Comparison of ENCODE assay signal across 9 cellular contexts in genomic region chr1:153288634-153289275, GRCh38. TPM values are rescaled to one million over a fixed set of nuclear protein-coding genes. Genes with fewer than 3 reads are reported as not detected.
DNase-seq lines count a peak whose midpoint lies in the region; ATAC-seq, FAIRE-seq and TF ChIP-seq lines count a peak whose summit lies in the region.
"Had no signal": no experiment of that assay in that cellular context is flagged by ENCODE, and none has a peak within 500 bp of the region (broad histone marks: within the 10 kb centered on the region; RNA-seq: fewer than 3 reads in every experiment).

No MANE protein-coding gene starts in this region.

- no peaks in the 10 kb centered on the region for H3K9me3 Mint-ChIP-seq in WTC11

- ATAC-seq in WTC11, result peak; percentile 97
- peak; percentile 94 for ATAC-seq in HepG2
- no peak for ATAC-seq in HG03469 (IDR thresholded peaks at IDR 0.05; ENCODE audit: unreplicated experiment)

- TF ChIP-seq CTCF in WTC11 (IDR thresholded peaks at IDR 0.05), result peak; percentile 81
- TF ChIP-seq CTCF in HepG2 (CRISPR knock-in tag; IDR thresholded peaks at IDR 0.05), result peak; percentile 67

- intact Hi-C loops in HepG2 (cut with micrococcal nuclease; ENCODE audit: unreplicated experiment), result no loop called here

- no peak overlapping the region for H3K4me3 Mint-ChIP-seq in WTC11
- H3K4me3 Mint-ChIP-seq: IgD-negative memory B cell had no signal

- no peak for TF ChIP-seq EP300 in HepG2 (IDR thresholded peaks at IDR 0.05; ENCODE audit: low read depth in 2 of 2, low read length in 2 of 2)
- TF ChIP-seq EP300 in HepG2 (CRISPR knock-in tag; IDR thresholded peaks at IDR 0.05; ENCODE audit: borderline replicate concordance), result no peak

- H4K20me1 ChIP-seq in HepG2 (ENCODE audit: insufficient read depth, low read length), result no peaks in the 10 kb centered on the region

- H2AFZ ChIP-seq in HepG2 (ENCODE audit: low read length), result no peak overlapping the region

- TF ChIP-seq POLR2A in HepG2 (IDR thresholded peaks at IDR 0.05; ENCODE audit: insufficient read depth in 1 of 2, low read depth in 2 of 2, low read length in 2 of 2), result no peak

- DNase-seq in CD1c-positive myeloid dendritic cell (ENCODE audit: extremely low spot score) (peak; percentile 36), H4 (ENCODE audit: low spot score) (peak; percentile 33), WTC11 (ENCODE audit: low spot score) (peak; percentile 83), HepG2 (ENCODE audit: low spot score) (no peak), glomerular visceral epithelial cell (ENCODE audit: extremely low spot score) (no peak), mucosa of gallbladder (ENCODE audit: low spot score) (no peak)
- DNase-seq in stimulated activated naive CD4-positive, alpha-beta T cell (lab: John Stamatoyannopoulos, UW), result no peak

- no peaks in the 10 kb centered on the region for H3K36me3 Mint-ChIP-seq in WTC11

- no peaks in the 10 kb centered on the region for H3K4me1 ChIP-seq in HepG2 (ENCODE audit: insufficient read depth, low read length)

- no peaks in the 10 kb centered on the region for H3K79me2 ChIP-seq in HepG2 (ENCODE audit: insufficient read depth, low read length)

- POLR2A ChIA-PET in WTC11 (lab: Charles Lee), result interaction anchor here (0.5 to 0.6 kb wide), 2 partner anchors 26 to 750 kb away, joined by 3 read pairs; no protein-coding TSS in a partner anchor
- POLR2A ChIA-PET in HepG2 (lab: Yijun Ruan, JAX), result no interaction called here

- no peak overlapping the region for H3K27ac ChIP-seq in HepG2 (ENCODE audit: extremely low read length, insufficient read depth, low read length)

- no peak overlapping the region for H3K9ac ChIP-seq in HepG2 (ENCODE audit: insufficient read depth, low read depth, low read length)

- no peak overlapping the region for H3K4me2 ChIP-seq in HepG2 (ENCODE audit: low read depth, low read length)

- no peak overlapping the region for H3K27ac Mint-ChIP-seq in WTC11
- H3K27ac Mint-ChIP-seq: IgD-negative memory B cell had no signal

- BruUV-seq in HepG2 (replicated peaks; lab: Mats Ljungman, UMichigan), result no TSS peak

- no peak for TF ChIP-seq RAD21 in HepG2 (CRISPR knock-in tag; IDR thresholded peaks at IDR 0.05)

- H3K4me1 Mint-ChIP-seq in WTC11, result peaks cover 16% of the 10 kb centered on the region

- no peaks in the 10 kb centered on the region for H3K9me3 ChIP-seq in HepG2 (ENCODE audit: low read length)

- in situ Hi-C loops in HepG2 (cut with HindIII; ENCODE audit: extremely low pct_ligation_motif_present, low pct_unique_long_range_greater_than_20kb), result no loop called here

- H3K27me3 ChIP-seq in HepG2 (ENCODE audit: control insufficient read depth in 1 of 2, insufficient read depth in 2 of 2, low read length in 2 of 2), result peaks cover 2 to 19% of the 10 kb centered on the region in 2 experiments; a peak in 3 of 5 replicates

- 64% methylated on average over 7 of the region's 11 CpGs for WGBS in HepG2 (ENCODE audit: low lambda C conversion rate)

- CTCF ChIA-PET in WTC11 (lab: Charles Lee), result interaction anchor here (0.5 to 2.6 kb wide), 36 partner anchors 8 to 1707 kb away, joined by 3 to 30 read pairs (median 4); partner anchors contain the start of genes PGLYRP3, PGLYRP4, S100A1 and S100A13
- CTCF ChIA-PET in HepG2 (lab: Yijun Ruan, JAX; ENCODE audit: low intra/inter-chr PET ratio, low total read pairs), result no interaction called here

- FAIRE-seq in HepG2 (lab: Jason Lieb, UNC), result no peak

- H3K36me3 ChIP-seq in HepG2 (replicated peaks in 1 of 2; ENCODE audit: control insufficient read depth in 1 of 2, insufficient read depth in 2 of 2, low read length in 2 of 2), result no peaks in the 10 kb centered on the region

- H3K27me3 Mint-ChIP-seq in WTC11 (ENCODE audit: low read depth), result peaks cover under 1% of the 10 kb centered on the region; the same call in 1 of the 2 replicates

- H3K4me3 ChIP-seq in HepG2 (replicated peaks in 1 of 3; ENCODE audit: insufficient read depth in 1 of 3, low read depth in 2 of 3, low read length in 3 of 3), result no peak overlapping the region

TF ChIP-seq in WTC11, 78 proteins besides CTCF, POLR2A, EP300 and RAD21 (continues in another document):
- TF ChIP-seq JUN (CRISPR knock-in tag; IDR thresholded peaks at IDR 0.05), result no peak

RNA-seq across cellular contexts. Expression of gene PGLYRP3, which starts 24.0 kb away (rescaled TPM):
- not detected in 2 replicates for total RNA-seq in H4 (2014; rRNA removed; shearing (Covaris generic))
- total RNA-seq in WTC11 (2021) (not detected in 3 replicates), HepG2 (2016; rRNA removed; fragmentation: Illumina TruSeq; extraction: Trizol) (not detected in 2 replicates), mucosa of gallbladder (not detected)
- total RNA-seq in HepG2 (2016; cell fraction: cytosol; rRNA removed; fragmentation: Illumina TruSeq; extraction: Trizol; ENCODE audit: low read depth), result not detected in 2 replicates
- not detected in 2 replicates for total RNA-seq in HepG2 (2016; cell fraction: insoluble cytoplasmic fraction; rRNA removed; fragmentation: Illumina TruSeq; extraction: Trizol)
- total RNA-seq in HepG2 (2016; cell fraction: membrane; rRNA removed; fragmentation: Illumina TruSeq; extraction: Trizol), result not detected in 2 replicates
- total RNA-seq in HepG2 (2016; cell fraction: nucleus; rRNA removed; fragmentation: Illumina TruSeq; extraction: Trizol), result not detected in 2 replicates
- polyA plus RNA-seq in HepG2 (2011; rRNA removed), result not detected in 2 replicates
- polyA plus RNA-seq in HepG2 (2011; cell fraction: cytosol; rRNA removed), result not detected in 2 replicates
- polyA plus RNA-seq in HepG2 (2011; cell fraction: nucleus; rRNA removed), result not detected in 2 replicates
- polyA plus RNA-seq in HepG2 (2012), result not detected in 2 replicates
- polyA plus RNA-seq in HepG2 (2016; cell fraction: cytosol; fragmentation: Illumina TruSeq; extraction: Trizol; ENCODE audit: low read depth), result not detected in 2 replicates
- not detected in 2 replicates for polyA plus RNA-seq in HepG2 (2016; cell fraction: insoluble cytoplasmic fraction; fragmentation: Illumina TruSeq; extraction: Trizol; ENCODE audit: low read depth)
- not detected in 2 replicates for polyA plus RNA-seq in HepG2 (2016; cell fraction: membrane; fragmentation: Illumina TruSeq; extraction: Trizol; ENCODE audit: low read depth)
- not detected in 2 replicates for polyA plus RNA-seq in HepG2 (2016; cell fraction: nucleus; fragmentation: Illumina TruSeq; extraction: Trizol; ENCODE audit: insufficient read depth, low read depth)
- polyA minus RNA-seq in HepG2 (2011; rRNA and poly(A)+ RNA removed; ENCODE audit: low replicate concordance), result not detected in 2 replicates
- not detected in 2 replicates for polyA minus RNA-seq in HepG2 (2011; cell fraction: cytosol; rRNA and poly(A)+ RNA removed)
- not detected in 2 replicates for polyA minus RNA-seq in HepG2 (2011; cell fraction: nucleus; rRNA and poly(A)+ RNA removed)
- polyA plus RNA-seq: IgD-negative memory B cell had no signal

RNA-seq across cellular contexts. Expression of gene LORICRIN, which starts 29.3 kb away (rescaled TPM):
- not detected in 2 replicates for total RNA-seq in H4 (2014; rRNA removed; shearing (Covaris generic))
- total RNA-seq in WTC11 (2021) (not detected in 3 replicates), HepG2 (2016; rRNA removed; fragmentation: Illumina TruSeq; extraction: Trizol) (not detected in 2 replicates), mucosa of gallbladder (not detected)
- not detected in 2 replicates for total RNA-seq in HepG2 (2016; cell fraction: cytosol; rRNA removed; fragmentation: Illumina TruSeq; extraction: Trizol; ENCODE audit: low read depth)
- not detected in 2 replicates for total RNA-seq in HepG2 (2016; cell fraction: insoluble cytoplasmic fraction; rRNA removed; fragmentation: Illumina TruSeq; extraction: Trizol)
- total RNA-seq in HepG2 (2016; cell fraction: membrane; rRNA removed; fragmentation: Illumina TruSeq; extraction: Trizol), result not detected in 2 replicates
- total RNA-seq in HepG2 (2016; cell fraction: nucleus; rRNA removed; fragmentation: Illumina TruSeq; extraction: Trizol), result not detected in 2 replicates
- not detected in 2 replicates for polyA plus RNA-seq in HepG2 (2011; rRNA removed)
- polyA plus RNA-seq in HepG2 (2011; cell fraction: cytosol; rRNA removed), result not detected in 2 replicates
- not detected in 2 replicates for polyA plus RNA-seq in HepG2 (2011; cell fraction: nucleus; rRNA removed)
- polyA plus RNA-seq in HepG2 (2012), result not detected in 2 replicates
- not detected in 2 replicates for polyA plus RNA-seq in HepG2 (2016; cell fraction: cytosol; fragmentation: Illumina TruSeq; extraction: Trizol; ENCODE audit: low read depth)
- not detected in 2 replicates for polyA plus RNA-seq in HepG2 (2016; cell fraction: insoluble cytoplasmic fraction; fragmentation: Illumina TruSeq; extraction: Trizol; ENCODE audit: low read depth)
- polyA plus RNA-seq in HepG2 (2016; cell fraction: membrane; fragmentation: Illumina TruSeq; extraction: Trizol; ENCODE audit: low read depth), result not detected in 2 replicates
- not detected in 2 replicates for polyA plus RNA-seq in HepG2 (2016; cell fraction: nucleus; fragmentation: Illumina TruSeq; extraction: Trizol; ENCODE audit: insufficient read depth, low read depth)
- polyA minus RNA-seq in HepG2 (2011; rRNA and poly(A)+ RNA removed; ENCODE audit: low replicate concordance), result not detected in 2 replicates
- polyA minus RNA-seq in HepG2 (2011; cell fraction: cytosol; rRNA and poly(A)+ RNA removed), result not detected in 2 replicates
- not detected in 2 replicates for polyA minus RNA-seq in HepG2 (2011; cell fraction: nucleus; rRNA and poly(A)+ RNA removed)
- polyA plus RNA-seq: IgD-negative memory B cell had no signal

RNA-seq across cellular contexts. Expression of gene PGLYRP4, which starts 59.9 kb away (rescaled TPM):
- total RNA-seq in H4 (2014; rRNA removed; shearing (Covaris generic)), result not detected in 2 replicates
- total RNA-seq in WTC11 (2021), result not detected in 3 replicates
- total RNA-seq in HepG2 (2016; rRNA removed; fragmentation: Illumina TruSeq; extraction: Trizol), result not detected in 2 replicates
- not detected in 2 replicates for total RNA-seq in HepG2 (2016; cell fraction: cytosol; rRNA removed; fragmentation: Illumina TruSeq; extraction: Trizol; ENCODE audit: low read depth)
- total RNA-seq in HepG2 (2016; cell fraction: insoluble cytoplasmic fraction; rRNA removed; fragmentation: Illumina TruSeq; extraction: Trizol), result not detected in 2 replicates
- not detected in 2 replicates for total RNA-seq in HepG2 (2016; cell fraction: membrane; rRNA removed; fragmentation: Illumina TruSeq; extraction: Trizol)
- not detected in 2 replicates for total RNA-seq in HepG2 (2016; cell fraction: nucleus; rRNA removed; fragmentation: Illumina TruSeq; extraction: Trizol)
- polyA plus RNA-seq in HepG2 (2011; rRNA removed), result not detected in 2 replicates
- polyA plus RNA-seq in HepG2 (2011; cell fraction: cytosol; rRNA removed), result not detected in 2 replicates
- polyA plus RNA-seq in HepG2 (2011; cell fraction: nucleus; rRNA removed), result not detected in 2 replicates
- polyA plus RNA-seq in HepG2 (2012), result not detected in 2 replicates
- polyA plus RNA-seq in HepG2 (2016; cell fraction: cytosol; fragmentation: Illumina TruSeq; extraction: Trizol; ENCODE audit: low read depth), result not detected in 2 replicates
- polyA plus RNA-seq in HepG2 (2016; cell fraction: insoluble cytoplasmic fraction; fragmentation: Illumina TruSeq; extraction: Trizol; ENCODE audit: low read depth), result not detected in 2 replicates
- not detected in 2 replicates for polyA plus RNA-seq in HepG2 (2016; cell fraction: membrane; fragmentation: Illumina TruSeq; extraction: Trizol; ENCODE audit: low read depth)
- polyA plus RNA-seq in HepG2 (2016; cell fraction: nucleus; fragmentation: Illumina TruSeq; extraction: Trizol; ENCODE audit: insufficient read depth, low read depth), result not detected in 2 replicates
- not detected in 2 replicates for polyA minus RNA-seq in HepG2 (2011; rRNA and poly(A)+ RNA removed; ENCODE audit: low replicate concordance)
- polyA minus RNA-seq in HepG2 (2011; cell fraction: cytosol; rRNA and poly(A)+ RNA removed), result not detected in 2 replicates
- polyA minus RNA-seq in HepG2 (2011; cell fraction: nucleus; rRNA and poly(A)+ RNA removed), result not detected in 2 replicates
- total RNA-seq in mucosa of gallbladder, result not detected
- polyA plus RNA-seq: IgD-negative memory B cell had no signal

Comparison
In these comparisons a context has a peak if more than half of its experiments do, and no peak if none do; other contexts are left out.
1. DNase-seq: peak in CD1c-positive myeloid dendritic cell (single experiment), H4 (single experiment) and WTC11 (single experiment); none in HepG2 (single experiment), glomerular visceral epithelial cell (single experiment), mucosa of gallbladder (single experiment) and stimulated activated naive CD4-positive, alpha-beta T cell (0 of 6).